In the genomic region with DNA sequence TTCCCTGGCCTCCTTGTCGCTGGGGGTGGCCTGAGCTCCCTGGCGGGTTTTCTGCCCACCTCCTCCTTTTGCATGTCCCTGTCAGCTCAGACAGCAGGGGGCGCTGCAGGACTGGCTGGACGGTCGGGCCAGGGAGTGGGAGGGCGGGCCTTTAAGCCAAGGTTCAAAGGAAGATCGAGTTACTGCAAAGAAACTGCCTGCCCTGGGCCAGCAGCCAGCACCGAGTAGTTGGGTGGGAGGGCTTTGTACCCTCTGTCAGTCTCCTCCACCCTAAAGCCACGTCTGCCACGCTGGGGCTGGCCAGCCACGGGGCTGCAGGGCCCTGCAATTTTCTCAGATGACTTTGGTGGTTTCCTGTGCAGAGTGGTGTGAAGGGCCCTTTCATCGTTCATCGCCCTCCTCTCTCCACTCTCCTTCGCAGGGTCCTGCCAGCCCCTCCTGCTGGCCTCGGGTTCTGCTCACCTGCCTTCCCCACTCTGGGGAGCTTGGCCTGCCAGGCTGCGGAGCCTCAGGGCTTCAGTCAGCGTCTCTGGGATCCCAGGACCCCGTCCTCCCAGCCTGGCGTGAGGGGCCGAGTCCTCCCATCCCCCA, we compare ENCODE assay signal across 8 cellular contexts. TPM values are rescaled to one million over a fixed set of nuclear protein-coding genes. Genes with fewer than 3 reads are reported as not detected.
DNase-seq lines count a peak whose midpoint lies in the region; TF ChIP-seq lines count a peak whose summit lies in the region.

No MANE protein-coding gene starts in this region.

- TF ChIP-seq CTCF in LNCaP clone FGC (IDR thresholded peaks at IDR 0.05; ENCODE audit: control insufficient read depth, extremely low read depth, insufficient read depth) (peak; percentile 96), foreskin fibroblast (IDR thresholded peaks at IDR 0.05; ENCODE audit: low read depth, low read length) (peak; percentile 76), neural crest cell (conservative IDR thresholded peaks at IDR 0.05) (peak; percentile 99)

- H3K36me3 Mint-ChIP-seq in neural crest cell (ENCODE audit: low read depth) = no peaks in the 10 kb centered on the region

- no peak overlapping the region for H3K4me3 Mint-ChIP-seq in neural crest cell

- DNase-seq in NCI-H1417 (lab: John Stamatoyannopoulos, UW) (peak; percentile 74 to 90 (median 86)), NCI-H1417 treated with DMSO at 0.1 percent for 48 hours (lab: John Stamatoyannopoulos, UW) (no peak), LNCaP clone FGC (ENCODE audit: low read depth) (peak; percentile 37), RPMI8226 (peak; percentile 86), foreskin fibroblast (peak; percentile 33 to 74), neural crest cell (ENCODE audit: low read depth, low spot score) (peak; percentile 100)
- peak; percentile 84 for DNase-seq in activated T-helper 9 cell treated with anti-CD3 and anti-CD28 coated beads, Interleukin-2, amount 50 U/mL, for 16 hours (ENCODE audit: low read depth)
- DNase-seq in stimulated activated naive CD4-positive, alpha-beta T cell treated with Interleukin-2 at 50 U/mL for 16 hours (lab: John Stamatoyannopoulos, UW) = peak; percentile 86

- H3K27me3 Mint-ChIP-seq in neural crest cell (ENCODE audit: low read depth) = no peaks in the 10 kb centered on the region

- no peak overlapping the region for H3K27ac Mint-ChIP-seq in neural crest cell (ENCODE audit: unreplicated experiment)

- H3K4me3 ChIP-seq in LNCaP clone FGC (ENCODE audit: low read depth, low read length) (no peak overlapping the region), foreskin fibroblast (ENCODE audit: low read depth in 1 of 2, low read length in 2 of 2) (no peak overlapping the region)

- H3K9me3 Mint-ChIP-seq in neural crest cell = no peaks in the 10 kb centered on the region

- peaks cover 5% of the 10 kb centered on the region for H3K4me1 Mint-ChIP-seq in neural crest cell

RNA-seq across cellular contexts. Expression of gene GPR142, which starts 12.3 kb away (rescaled TPM):
- total RNA-seq in neural crest cell = 0.23 TPM in 1 of 2 replicates, not detected in the other

RNA-seq across cellular contexts. Expression of gene BTBD17, which starts 17.9 kb away (rescaled TPM):
- total RNA-seq in neural crest cell = 12.3 and 12.7 TPM in 2 replicates

RNA-seq across cellular contexts. Expression of gene GPRC5C, which starts 52.3 kb away (rescaled TPM):
- 3.1 and 4.6 TPM in 2 replicates for total RNA-seq in neural crest cell

RNA-seq across cellular contexts. Expression of gene KIF19, which starts 53.6 kb away (rescaled TPM):
- total RNA-seq in neural crest cell = 0.25 and 0.63 TPM in 2 replicates
